Comparison of ENCODE assay signal across 8 cellular contexts in the genomic region with DNA sequence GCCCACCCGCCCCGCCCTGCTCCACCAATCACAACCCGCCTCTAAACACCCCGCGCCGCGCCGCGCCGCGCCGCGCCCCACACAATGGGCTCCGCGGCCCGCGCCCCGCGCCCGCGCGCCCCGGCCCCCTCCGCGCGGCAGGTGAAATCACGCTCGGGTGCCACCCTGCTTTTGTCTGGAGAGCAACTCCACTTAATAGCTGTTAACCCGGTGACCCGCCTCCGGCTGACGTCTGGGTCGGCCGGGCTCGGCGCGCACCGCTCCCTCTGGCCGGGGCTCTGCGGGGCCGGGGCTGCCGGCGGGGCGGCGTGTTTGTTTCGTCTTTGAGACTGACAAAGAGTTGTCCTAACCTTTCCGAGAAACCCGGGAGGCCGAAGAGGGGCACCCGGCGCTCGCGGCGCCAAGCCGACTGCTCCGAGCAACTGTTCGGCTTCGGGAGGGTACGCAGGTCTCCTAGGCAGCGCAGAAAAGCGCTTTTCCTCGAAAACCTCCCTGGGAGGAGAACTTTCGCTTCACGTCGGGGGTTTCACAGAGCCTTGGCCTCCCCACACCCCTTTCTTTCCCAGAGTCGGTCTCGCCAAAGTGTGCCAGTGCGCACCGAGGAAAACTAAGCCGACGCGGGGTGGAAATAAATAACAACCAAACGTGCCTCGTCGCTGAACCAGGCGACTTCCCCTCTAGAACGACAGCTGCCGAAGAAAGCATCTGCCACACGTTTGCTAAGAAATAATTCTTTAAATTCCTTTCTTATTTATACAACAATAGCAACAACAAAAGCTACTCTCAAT.
DNase-seq lines count a peak whose midpoint lies in the region; ATAC-seq and TF ChIP-seq lines count a peak whose summit lies in the region.

No MANE protein-coding gene starts in this region.

- TF ChIP-seq CTCF in GM13977 (IDR thresholded peaks at IDR 0.05; ENCODE audit: extremely low read depth, insufficient read depth, missing control alignments), result no peak

- H3K27ac ChIP-seq in angular gyrus (ENCODE audit: low read depth, low read length), result peak overlapping the region; percentile 51

- DNase-seq in GM13977 (ENCODE audit: low spot score) (peak; percentile 40), T follicular helper cell (ENCODE audit: low read depth) (peak; percentile 66), hippocampal formation (lab: John Stamatoyannopoulos, UW) (peak; percentile 57 to 62), renal cortical epithelial cell (ENCODE audit: low read depth) (peak; percentile 6), NCI-H774 (lab: John Stamatoyannopoulos, UW) (no peak)

- in situ Hi-C loops in GM13977 (cut with MboI; ENCODE audit: low pct_unique_long_range_greater_than_20kb, low sequenced_read_pairs, unreplicated experiment), result no loop called here

- ATAC-seq in HG03521 (IDR thresholded peaks at IDR 0.05; ENCODE audit: unreplicated experiment) (peak; percentile 34), GM19328 (IDR thresholded peaks at IDR 0.05; ENCODE audit: unreplicated experiment) (no peak)
